Comparison of ENCODE assay signal across 8 cellular contexts in genomic region chr12:132083731-132084641, GRCh38.
A peak's percentile ranks its signal among the peaks of the same experiment; 100 is the strongest.
DNase-seq lines count a peak whose midpoint lies in the region; ATAC-seq, FAIRE-seq and TF ChIP-seq lines count a peak whose summit lies in the region.

No MANE protein-coding gene starts in this region.

- peak overlapping the region; percentile 95 for H3K4me3 Mint-ChIP-seq in central memory CD8-positive, alpha-beta T cell

- H3K9me1 ChIP-seq in keratinocyte (ENCODE audit: control insufficient read depth, extremely low read depth, insufficient read depth, low read length): no peaks in the 10 kb centered on the region

- H3K36me3 ChIP-seq in keratinocyte (ENCODE audit: control insufficient read depth in 2 of 2, extremely low read depth in 1 of 2, insufficient read depth in 2 of 2, low read length in 2 of 2): peaks cover 1 to 3% of the 10 kb centered on the region in 2 experiments

- H3K27ac Mint-ChIP-seq in central memory CD8-positive, alpha-beta T cell (ENCODE audit: low read depth): peak overlapping the region; percentile 38

- H3K4me2 ChIP-seq in keratinocyte (ENCODE audit: control insufficient read depth, extremely low read depth, insufficient read depth, low read depth, low read length): peak overlapping the region; percentile 88

- peaks cover 3% of the 10 kb centered on the region for H3K79me2 ChIP-seq in keratinocyte (ENCODE audit: control insufficient read depth, insufficient read depth, low read length)

- ATAC-seq in GM19043 (IDR thresholded peaks at IDR 0.05; ENCODE audit: low read depth, unreplicated experiment): peak; percentile 82
- ATAC-seq in HG03342 (IDR thresholded peaks at IDR 0.05; ENCODE audit: unreplicated experiment): peak; percentile 84
- ATAC-seq in central memory CD8-positive, alpha-beta T cell (replicated peaks; ENCODE audit: extremely low read depth, poor library complexity, severe bottlenecking): peak; percentile 90

- H3K36me3 Mint-ChIP-seq in central memory CD8-positive, alpha-beta T cell (ENCODE audit: insufficient read depth): peaks cover 11% of the 10 kb centered on the region

- no peak for FAIRE-seq in keratinocyte (lab: Jason Lieb, UNC)

- peaks cover 4% of the 10 kb centered on the region for H3K4me1 ChIP-seq in keratinocyte (ENCODE audit: control insufficient read depth, extremely low read depth, insufficient read depth, low read length)

- no peaks in the 10 kb centered on the region for H4K20me1 ChIP-seq in keratinocyte (ENCODE audit: control insufficient read depth, extremely low read depth, insufficient read depth, low read length)

- H3K4me3 ChIP-seq in keratinocyte (ENCODE audit: control insufficient read depth in 2 of 3, extremely low read depth in 1 of 3, insufficient read depth in 2 of 3, low read depth in 1 of 3, low read length in 3 of 3): peak overlapping the region; percentile 68 to 95 (median 74)

- dilution Hi-C loops in keratinocyte (cut with MboI; ENCODE audit: extremely low pct_ligation_motif_present, low sequenced_read_pairs): no loop called here

- H3K9me3 Mint-ChIP-seq in central memory CD8-positive, alpha-beta T cell: no peaks in the 10 kb centered on the region

- H3K27ac ChIP-seq in keratinocyte (ENCODE audit: control insufficient read depth, insufficient read depth, low read length): peak overlapping the region; percentile 54

- DNase-seq in AG20443 (ENCODE audit: low spot score) (peak; percentile 100), NCI-H345 treated with DMSO at 0.1 percent for 48 hours (lab: John Stamatoyannopoulos, UW; ENCODE audit: unreplicated experiment) (peak; percentile 77), keratinocyte (ENCODE audit: low read depth, low spot score) (peak; percentile 49)
- peak; percentile 78 for DNase-seq in activated CD4-positive, CD25-positive, alpha-beta regulatory T cell treated with anti-CD3 and anti-CD28 coated beads, Interleukin-2, amount 50 U/mL, for 16 hours (ENCODE audit: low read depth, low spot score)
- DNase-seq in central memory CD8-positive, alpha-beta T cell (ENCODE audit: low spot score in 2 of 2): peak; percentile 78 to 82
- peak; percentile 85 for DNase-seq in stimulated activated CD4-positive, alpha-beta T cell treated with anti-CD3 and anti-CD28 coated beads, Interleukin-12 subunit alpha, Interleukin-12 subunit beta, amount 100 ng/mL, for 4 hours

- no peaks in the 10 kb centered on the region for H3K27me3 Mint-ChIP-seq in central memory CD8-positive, alpha-beta T cell

- peak overlapping the region; percentile 78 for H2AFZ ChIP-seq in keratinocyte (ENCODE audit: control insufficient read depth, low read length)

- TF ChIP-seq CTCF in keratinocyte (optimal IDR thresholded peaks at IDR 0.05 in 1 of 3, IDR thresholded peaks at IDR 0.05 in 1 of 3, conservative IDR thresholded peaks at IDR 0.05 in 1 of 3; ENCODE audit: extremely low read depth in 1 of 3, insufficient read depth in 2 of 3, low read length in 3 of 3): no peak

- no peaks in the 10 kb centered on the region for H3K9me3 ChIP-seq in keratinocyte (ENCODE audit: control insufficient read depth, low read depth, low read length)

- no peaks in the 10 kb centered on the region for H3K27me3 ChIP-seq in keratinocyte (ENCODE audit: control insufficient read depth, extremely low read depth, insufficient read depth, low read length)

- H3K9ac ChIP-seq in keratinocyte (ENCODE audit: control insufficient read depth, extremely low read depth, insufficient read depth, low read length): peak overlapping the region; percentile 82

- peaks cover 23% of the 10 kb centered on the region for H3K4me1 Mint-ChIP-seq in central memory CD8-positive, alpha-beta T cell

Comparison
In these comparisons a context has a peak if more than half of its experiments do, and no peak if none do; other contexts are left out.
1. Peak in every context shown above with its lines: DNase-seq, ATAC-seq, H3K4me3 ChIP-seq and H3K27ac ChIP-seq.
2. DNase-seq: peak in every context shown above with its lines; median percentile 100 in AG20443; 85 in stimulated activated CD4-positive, alpha-beta T cell treated with anti-CD3 and anti-CD28 coated beads, Interleukin-12 subunit alpha, Interleukin-12 subunit beta, amount 100 ng/mL, for 4 hours; 80 in central memory CD8-positive, alpha-beta T cell; 78 in activated CD4-positive, CD25-positive, alpha-beta regulatory T cell treated with anti-CD3 and anti-CD28 coated beads, Interleukin-2, amount 50 U/mL, for 16 hours; 77 in NCI-H345 treated with DMSO at 0.1 percent for 48 hours; 49 in keratinocyte.